ENCODE assay signal across 9 cellular contexts in the genomic region with DNA sequence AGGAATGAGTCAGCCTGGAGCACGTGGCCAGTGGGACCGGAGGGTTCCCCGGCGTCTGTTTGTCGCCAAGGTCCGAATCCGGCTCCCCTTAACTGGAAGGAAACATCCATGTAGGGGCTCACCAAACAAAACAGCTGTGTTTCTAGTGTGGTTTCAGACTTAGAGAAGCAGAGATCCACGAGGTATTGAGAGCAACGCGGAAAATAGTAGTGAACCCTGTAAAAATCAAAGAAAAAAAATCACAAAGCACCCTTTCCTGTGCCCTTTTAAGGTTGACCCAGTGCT. TPM values are rescaled to one million over a fixed set of nuclear protein-coding genes. Genes with fewer than 3 reads are reported as not detected.
DNase-seq lines count a peak whose midpoint lies in the region; ATAC-seq and TF ChIP-seq lines count a peak whose summit lies in the region.
"Had no signal": no experiment of that assay in that cellular context is flagged by ENCODE, and none has a peak within 500 bp of the region (broad histone marks: within the 10 kb centered on the region; RNA-seq: fewer than 3 reads in every experiment).

No MANE protein-coding gene starts in this region.

- peaks cover 11% of the 10 kb centered on the region for H3K9me3 Mint-ChIP-seq in T-helper 2 cell treated with Interferon-gamma antibody and Interleukin-4, amounts not matched to agents 5 μg/mL and 100 μg/mL, for 36 hours
- H3K9me3 Mint-ChIP-seq in activated naive CD8-positive, alpha-beta T cell treated with anti-CD3 and anti-CD28 coated beads, Interleukin-2, amount 10 ng/mL, durations not matched to agents 7 days and 5 days, result no peaks in the 10 kb centered on the region

- no peak for TF ChIP-seq CTCF in kidney epithelial cell (IDR thresholded peaks at IDR 0.05; ENCODE audit: insufficient read depth, low read length, poor library complexity, severe bottlenecking)

- no peaks in the 10 kb centered on the region for H3K27me3 Mint-ChIP-seq in T-helper 2 cell treated with Interferon-gamma antibody and Interleukin-4, amounts not matched to agents 5 μg/mL and 100 μg/mL, for 36 hours (ENCODE audit: low read depth)
- peaks cover 6% of the 10 kb centered on the region for H3K27me3 Mint-ChIP-seq in activated naive CD8-positive, alpha-beta T cell treated with anti-CD3 and anti-CD28 coated beads, Interleukin-2, amount 10 ng/mL, durations not matched to agents 7 days and 5 days

- peak overlapping the region; percentile 77 for H3K27ac ChIP-seq in substantia nigra (ENCODE audit: low read depth, low read length, poor library complexity, severe bottlenecking)

- H3K4me3 Mint-ChIP-seq in T-helper 2 cell treated with Interferon-gamma antibody and Interleukin-4, amounts not matched to agents 5 μg/mL and 100 μg/mL, for 36 hours, result peak overlapping the region; percentile 98
- H3K4me3 Mint-ChIP-seq in activated naive CD8-positive, alpha-beta T cell treated with anti-CD3 and anti-CD28 coated beads, Interleukin-2, amount 10 ng/mL, durations not matched to agents 7 days and 5 days, result peak overlapping the region; percentile 93

- intact Hi-C loops in posterior vena cava (cut with DNase I), result no loop called here

- no peak for DNase-seq in T-helper 2 cell treated with Interferon-gamma antibody and Interleukin-4, amounts not matched to agents 5 μg/mL and 100 μg/mL, for 36 hours (ENCODE audit: low spot score)
- DNase-seq in T-helper 2 cell (no peak), kidney epithelial cell (ENCODE audit: low read depth) (no peak), substantia nigra (lab: John Stamatoyannopoulos, UW) (peak in 1 of 49 donors; percentile 5), iPS-NIHi11 (ENCODE audit: low spot score) (no peak), posterior vena cava (ENCODE audit: low spot score) (no peak), SW 1271 (lab: John Stamatoyannopoulos, UW) (no peak)
- DNase-seq in activated naive CD8-positive, alpha-beta T cell treated with anti-CD3 and anti-CD28 coated beads, Interleukin-2, amount 10 ng/mL, durations not matched to agents 7 days and 5 days, result no peak

- POLR2A ChIA-PET in activated naive CD8-positive, alpha-beta T cell treated with anti-CD3 and anti-CD28 coated beads, Interleukin-2, amount 10 ng/mL, durations not matched to agents 7 days and 5 days (lab: Charles Lee), result interaction anchor here (0.6 to 3.5 kb wide), 9 partner anchors 9 to 869 kb away, joined by 3 to 105 read pairs (median 5); a partner anchor contains a TSS

- no peaks in the 10 kb centered on the region for H3K27me3 ChIP-seq in kidney epithelial cell (ENCODE audit: control insufficient read depth, insufficient read depth, low read length)

- peaks cover 46% of the 10 kb centered on the region for H3K4me1 Mint-ChIP-seq in T-helper 2 cell treated with Interferon-gamma antibody and Interleukin-4, amounts not matched to agents 5 μg/mL and 100 μg/mL, for 36 hours (ENCODE audit: low read depth)
- peaks cover 35% of the 10 kb centered on the region for H3K4me1 Mint-ChIP-seq in activated naive CD8-positive, alpha-beta T cell treated with anti-CD3 and anti-CD28 coated beads, Interleukin-2, amount 10 ng/mL, durations not matched to agents 7 days and 5 days

- no peaks in the 10 kb centered on the region for H3K36me3 ChIP-seq in kidney epithelial cell (ENCODE audit: control insufficient read depth, insufficient read depth, low read length)

- peaks cover 41% of the 10 kb centered on the region for H3K36me3 Mint-ChIP-seq in T-helper 2 cell treated with Interferon-gamma antibody and Interleukin-4, amounts not matched to agents 5 μg/mL and 100 μg/mL, for 36 hours (ENCODE audit: low read depth)
- peaks cover 29% of the 10 kb centered on the region for H3K36me3 Mint-ChIP-seq in activated naive CD8-positive, alpha-beta T cell treated with anti-CD3 and anti-CD28 coated beads, Interleukin-2, amount 10 ng/mL, durations not matched to agents 7 days and 5 days

- ATAC-seq in activated naive CD8-positive, alpha-beta T cell treated with anti-CD3 and anti-CD28 coated beads, Interleukin-2, amount 10 ng/mL, durations not matched to agents 7 days and 5 days (ENCODE audit: low read depth), result no peak

- peak overlapping the region; percentile 93 for H3K4me3 ChIP-seq in kidney epithelial cell (ENCODE audit: low read depth, low read length)

- peak overlapping the region; percentile 95 for H3K27ac Mint-ChIP-seq in T-helper 2 cell treated with Interferon-gamma antibody and Interleukin-4, amounts not matched to agents 5 μg/mL and 100 μg/mL, for 36 hours
- peak overlapping the region; percentile 94 for H3K27ac Mint-ChIP-seq in activated naive CD8-positive, alpha-beta T cell treated with anti-CD3 and anti-CD28 coated beads, Interleukin-2, amount 10 ng/mL, durations not matched to agents 7 days and 5 days

RNA-seq across cellular contexts. Expression of a gene that starts 38.3 kb away (rescaled TPM):
- total RNA-seq in activated naive CD8-positive, alpha-beta T cell treated with anti-CD3 and anti-CD28 coated beads, Interleukin-2, amount 10 ng/mL, durations not matched to agents 7 days and 5 days, result not detected
- total RNA-seq in kidney epithelial cell (3.5 and 4.0 TPM in 2 replicates), posterior vena cava (under 1 TPM in 1 of 2 donors, not detected in 1; 0.14 TPM)
- total RNA-seq: Daoy had no signal

RNA-seq across cellular contexts. Expression of a gene that starts 53.8 kb away (rescaled TPM):
- 1 to 10 TPM; 8.3 to 9.1 TPM for total RNA-seq in activated naive CD8-positive, alpha-beta T cell treated with anti-CD3 and anti-CD28 coated beads, Interleukin-2, amount 10 ng/mL, durations not matched to agents 7 days and 5 days
- total RNA-seq in kidney epithelial cell, result 12.6 and 14.9 TPM in 2 replicates
- 10 to 100 TPM; 17.1 to 18.3 TPM for total RNA-seq in posterior vena cava
